ENCODE assay signal across 8 cellular contexts in genomic region chr7:31633894-31634494, GRCh38. TPM values are rescaled to one million over a fixed set of nuclear protein-coding genes. Genes with fewer than 3 reads are reported as not detected.
DNase-seq lines count a peak whose midpoint lies in the region; ATAC-seq and TF ChIP-seq lines count a peak whose summit lies in the region.

No MANE protein-coding gene starts in this region.

- ATAC-seq in aorta (ENCODE audit: low FRiP score), result peak; percentile 82
- ATAC-seq in GM19455 (IDR thresholded peaks at IDR 0.05; ENCODE audit: unreplicated experiment), result no peak

- no peak overlapping the region for H3K4me3 Mint-ChIP-seq in HFFc6

- H3K9me3 Mint-ChIP-seq in HFFc6, result peaks cover 9% of the 10 kb centered on the region

- H3K9me3 ChIP-seq in BE2C (no peaks in the 10 kb centered on the region), aorta (ENCODE audit: control insufficient read depth, low read length) (no peaks in the 10 kb centered on the region)

- no peak overlapping the region for H3K4me3 ChIP-seq in BE2C (ENCODE audit: low read depth, low read length)
- H3K4me3 ChIP-seq in aorta (ENCODE audit: low read length in 2 of 2), result no peak overlapping the region

- H3K27ac Mint-ChIP-seq in HFFc6, result no peak overlapping the region

- no peaks in the 10 kb centered on the region for H3K4me1 ChIP-seq in BE2C
- H3K4me1 ChIP-seq in aorta (ENCODE audit: control insufficient read depth in 1 of 2, insufficient read depth in 2 of 2, low read length in 2 of 2), result no peaks in the 10 kb centered on the region

- DNase-seq in BE2C (peak; percentile 25), HFFc6 (peak; percentile 21), NCI-H526 treated with DMSO at 0.1 percent for 48 hours (lab: John Stamatoyannopoulos, UW) (peak; percentile 57), caudate nucleus (lab: John Stamatoyannopoulos, UW) (peak in 40 of 61 donors; percentile 1 to 76 (median 18)), left kidney (ENCODE audit: low read depth, low spot score) (peak; percentile 83), aorta (no peak), NK-92 (lab: John Stamatoyannopoulos, UW; ENCODE audit: unreplicated experiment) (no peak)

- intact Hi-C loops in aorta (cut with DNase I), result loop anchor here (2.0 to 5.0 kb wide), 5 partner anchors 191 to 502 kb away; no protein-coding TSS in a partner anchor

- 41 to 45% methylated on average over 2 of the region's 2 CpGs for WGBS in aorta, 2 donors

- peaks cover 2% of the 10 kb centered on the region; the same call in 1 of the 2 replicates for H3K27me3 Mint-ChIP-seq in HFFc6 (ENCODE audit: insufficient read depth)

- H3K27me3 ChIP-seq in BE2C (no peaks in the 10 kb centered on the region; the same call in 1 of the 2 replicates), aorta (ENCODE audit: control insufficient read depth in 1 of 2, insufficient read depth in 2 of 2, low read length in 1 of 2) (no peaks in the 10 kb centered on the region)

- H3K36me3 Mint-ChIP-seq in HFFc6 (ENCODE audit: low read depth), result no peaks in the 10 kb centered on the region

- H3K27ac ChIP-seq in caudate nucleus (ENCODE audit: low read depth, low read length), result no peak overlapping the region
- H3K27ac ChIP-seq in aorta (ENCODE audit: low read depth in 1 of 2, low read length in 2 of 2), result no peak overlapping the region

- TF ChIP-seq CTCF in BE2C (IDR thresholded peaks at IDR 0.05; ENCODE audit: low read depth, low read length) (peak; percentile 60), HFFc6 (IDR thresholded peaks at IDR 0.05) (peak; percentile 63)

- H3K4me1 Mint-ChIP-seq in HFFc6 (ENCODE audit: low read depth), result no peaks in the 10 kb centered on the region

- H3K36me3 ChIP-seq in BE2C (no peaks in the 10 kb centered on the region), aorta (ENCODE audit: control insufficient read depth in 1 of 2, insufficient read depth in 2 of 2, low read length in 1 of 2) (no peaks in the 10 kb centered on the region)

RNA-seq across cellular contexts. Expression of gene PPP1R17, which starts 53.0 kb away (rescaled TPM):
- polyA plus RNA-seq in BE2C (2012; ENCODE audit: insufficient read depth, insufficient read length, low read depth), result not detected
- not detected for total RNA-seq in HFFc6 (2021; fragmentation: NEBNext Ultra II Directional; extraction: Animal tissue kit (Norgen Biotek cat#: 25700))
- total RNA-seq in aorta, result not detected
- polyA plus RNA-seq in aorta, result not detected

Comparison
In these comparisons a context has a peak if more than half of its experiments do, and no peak if none do; other contexts are left out.
1. DNase-seq: peak in BE2C (single experiment), HFFc6 (single experiment), NCI-H526 treated with DMSO at 0.1 percent for 48 hours (single experiment), caudate nucleus (40 of 61) and left kidney (single experiment); none in aorta (0 of 2) and NK-92 (single experiment).